8 cellular contexts compared by ENCODE assay signal in the genomic region with DNA sequence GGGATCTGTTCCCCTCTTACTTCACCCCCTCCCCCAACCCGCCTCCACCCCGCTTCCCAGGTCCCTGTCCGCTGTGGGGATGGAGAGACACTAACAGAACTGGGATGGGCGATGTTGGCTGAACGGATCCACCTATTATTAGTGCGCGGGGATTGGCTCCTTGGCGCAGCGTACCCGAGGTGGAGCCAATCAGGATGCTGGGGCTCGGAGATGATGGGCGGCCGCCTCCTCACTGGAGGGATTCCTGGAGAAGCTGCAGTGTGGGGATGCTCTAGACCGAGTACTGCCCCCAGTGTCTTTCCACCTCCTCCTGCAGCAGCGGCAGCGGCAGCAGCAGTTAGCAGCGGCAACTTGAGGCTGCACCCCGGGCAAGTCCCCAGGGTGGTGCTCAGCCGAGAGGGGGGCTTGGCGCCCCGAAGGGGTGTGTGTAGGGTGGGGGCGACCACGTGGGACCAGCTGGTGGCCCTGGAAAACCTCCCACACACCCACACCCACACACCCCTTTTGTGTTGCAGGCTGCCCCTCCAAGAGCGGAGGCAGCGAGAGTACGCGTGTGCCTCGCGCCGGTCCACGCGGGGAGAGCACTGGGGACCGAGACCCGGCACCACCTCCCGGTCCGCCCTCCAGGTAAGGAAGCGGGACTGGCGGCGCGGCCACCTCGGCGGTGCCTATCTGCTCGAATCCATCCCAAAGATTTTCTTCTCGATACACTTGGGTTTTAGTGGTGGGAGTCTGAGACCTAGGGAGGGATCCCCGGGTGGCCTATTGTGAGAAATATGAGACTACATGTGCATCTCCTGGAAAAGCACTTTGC. TPM values are rescaled to one million over a fixed set of nuclear protein-coding genes. Genes with fewer than 3 reads are reported as not detected.
A peak's percentile ranks its signal among the peaks of the same experiment; 100 is the strongest.
DNase-seq lines count a peak whose midpoint lies in the region; ATAC-seq and TF ChIP-seq lines count a peak whose summit lies in the region.

Gene SYT1, plus strand, starts transcription at position 292 of the 814 bp plus-strand sequence.

- no peak; the same call in 1 of the 2 replicates for TF ChIP-seq RAD21 in SK-N-SH (IDR thresholded peaks at IDR 0.05; ENCODE audit: low read length)

- H3K4me3 ChIP-seq in AG04450 (ENCODE audit: low read depth, low read length) (peak within 1 kb of the TSS; percentile 87), SK-N-SH (ENCODE audit: low read depth in 2 of 2, low read length in 1 of 2) (peak within 1 kb of the TSS; percentile 90 to 97), fibroblast of villous mesenchyme (ENCODE audit: low read depth, low read length) (peak within 1 kb of the TSS; percentile 68)

- no peaks in the 10 kb centered on the region for H3K36me3 Mint-ChIP-seq in neural crest cell (ENCODE audit: low read depth)
- H3K36me3 Mint-ChIP-seq in activated T-cell treated with anti-CD3 and anti-CD28 coated beads, Interleukin-2, amount 50 U/mL, for 24 hours (ENCODE audit: low read depth): no peaks in the 10 kb centered on the region

- H3K4me3 Mint-ChIP-seq in neural crest cell: peak within 1 kb of the TSS; percentile 97
- no peak within 1 kb of the TSS for H3K4me3 Mint-ChIP-seq in activated T-cell treated with anti-CD3 and anti-CD28 coated beads, Interleukin-2, amount 50 U/mL, for 24 hours

- DNase-seq in AG04450 (ENCODE audit: low read depth, low spot score) (peak; percentile 65), SK-N-SH (peak; percentile 92), fibroblast of villous mesenchyme (ENCODE audit: low read depth) (peak; percentile 61), neural crest cell (ENCODE audit: low read depth, low spot score) (peak; percentile 72)
- no peak for DNase-seq in activated T-cell treated with anti-CD3 and anti-CD28 coated beads, Interleukin-2, amount 50 U/mL, for 24 hours

- H3K9me3 ChIP-seq in AG04450 (ENCODE audit: control insufficient read depth, insufficient read depth, low read length) (no peaks in the 10 kb centered on the region; the same call in 1 of the 2 replicates), KOPT-K1 (ENCODE audit: insufficient read depth, low read length, poor library complexity, severe bottlenecking) (no peaks in the 10 kb centered on the region), SK-N-SH (no peaks in the 10 kb centered on the region)

- TF ChIP-seq CTCF in AG04450 (IDR thresholded peaks at IDR 0.05; ENCODE audit: low read depth, low read length): no peak
- 0 out of 2 replicates have a peak, but pooled peaks have one; percentile 15 for TF ChIP-seq CTCF in SK-N-SH (IDR thresholded peaks at IDR 0.05)
- TF ChIP-seq CTCF in fibroblast of villous mesenchyme (IDR thresholded peaks at IDR 0.05; ENCODE audit: insufficient read depth, low read depth, low read length): no peak
- no peak for TF ChIP-seq CTCF in neural crest cell (conservative IDR thresholded peaks at IDR 0.05)

- H3K27me3 ChIP-seq in AG04450 (ENCODE audit: control insufficient read depth, insufficient read depth, low read length) (no peaks in the 10 kb centered on the region), SK-N-SH (ENCODE audit: insufficient read depth) (no peaks in the 10 kb centered on the region)

- H3K4me1 Mint-ChIP-seq in neural crest cell: peaks cover 32% of the 10 kb centered on the region
- H3K4me1 Mint-ChIP-seq in activated T-cell treated with anti-CD3 and anti-CD28 coated beads, Interleukin-2, amount 50 U/mL, for 24 hours (ENCODE audit: low read depth): peaks cover 5% of the 10 kb centered on the region

- POLR2A ChIA-PET in AG04450 (lab: Yijun Ruan, JAX) (interaction anchor here (0.7 to 1.6 kb wide), 2 partner anchors 64 to 708 kb away, joined by 3 to 4 read pairs; no protein-coding TSS in a partner anchor), SK-N-SH (lab: Yijun Ruan, JAX) (interaction anchor here (0.6 to 2.2 kb wide), 10 partner anchors 10 to 482 kb away, joined by 3 to 8 read pairs (median 4); no protein-coding TSS in a partner anchor)

- H3K9me3 Mint-ChIP-seq in neural crest cell: no peaks in the 10 kb centered on the region
- no peaks in the 10 kb centered on the region for H3K9me3 Mint-ChIP-seq in activated T-cell treated with anti-CD3 and anti-CD28 coated beads, Interleukin-2, amount 50 U/mL, for 24 hours

- CTCF ChIA-PET in AG04450 (lab: Charles Lee) (interaction anchor here (0.6 to 2.1 kb wide), 5 partner anchors 11 to 508 kb away, joined by 3 to 5 read pairs (median 3); no protein-coding TSS in a partner anchor), SK-N-SH (lab: Yijun Ruan, JAX) (interaction anchor here (0.9 to 1.7 kb wide), 2 partner anchors 394 to 472 kb away, joined by 4 to 5 read pairs; no protein-coding TSS in a partner anchor)

- peaks cover 51% of the 10 kb centered on the region for H3K27me3 Mint-ChIP-seq in neural crest cell (ENCODE audit: low read depth)
- H3K27me3 Mint-ChIP-seq in activated T-cell treated with anti-CD3 and anti-CD28 coated beads, Interleukin-2, amount 50 U/mL, for 24 hours: peaks cover 26% of the 10 kb centered on the region

- peaks cover 46% of the 10 kb centered on the region for H3K79me2 ChIP-seq in SK-N-SH (ENCODE audit: insufficient read depth)

- H3K27ac Mint-ChIP-seq in neural crest cell (ENCODE audit: unreplicated experiment): peak within 1 kb of the TSS; percentile 80
- H3K27ac Mint-ChIP-seq in activated T-cell treated with anti-CD3 and anti-CD28 coated beads, Interleukin-2, amount 50 U/mL, for 24 hours: no peak within 1 kb of the TSS

- H3F3A ChIP-seq in SK-N-SH (replicated peaks; ENCODE audit: insufficient read depth): peaks cover 17% of the 10 kb centered on the region

- WGBS in SK-N-SH (ENCODE audit: low lambda C conversion rate): under 1% methylated on average over 34 of the region's 45 CpGs

- H3K9me2 ChIP-seq in SK-N-SH: no peaks in the 10 kb centered on the region; the same call in 1 of the 2 replicates

- ATAC-seq in GM19351 (IDR thresholded peaks at IDR 0.05; ENCODE audit: unreplicated experiment): peak; percentile 33
- no peak for ATAC-seq in HG02884 (IDR thresholded peaks at IDR 0.05; ENCODE audit: unreplicated experiment)

- H3K27ac ChIP-seq in AG04450 (ENCODE audit: low read depth, low read length) (peak within 1 kb of the TSS; percentile 52), KOPT-K1 (ENCODE audit: low read depth, low read length, poor library complexity, severe bottlenecking) (peak within 1 kb of the TSS; percentile 68), SK-N-SH (ENCODE audit: low read depth in 2 of 2, low read length in 1 of 2) (peak within 1 kb of the TSS; percentile 87 to 95)

- peak within 1 kb of the TSS; percentile 77 for H3K9ac ChIP-seq in SK-N-SH

- peak within 1 kb of the TSS; percentile 95 for H2AFZ ChIP-seq in SK-N-SH (ENCODE audit: low read depth)

- no peaks in the 10 kb centered on the region for H3K36me3 ChIP-seq in KOPT-K1 (ENCODE audit: insufficient read depth, low read length)
- H3K36me3 ChIP-seq in SK-N-SH (replicated peaks in 1 of 2; ENCODE audit: control insufficient read depth in 1 of 2, insufficient read depth in 2 of 2, low read length in 1 of 2): peaks cover 0 to 22% of the 10 kb centered on the region in 2 experiments

- TF ChIP-seq EP300 in SK-N-SH (IDR thresholded peaks at IDR 0.05; ENCODE audit: borderline replicate concordance in 1 of 2, low read depth in 1 of 2, low read length in 1 of 2): no peak

- peaks cover 5 to 15% of the 10 kb centered on the region in 2 experiments; a peak in 2 of 4 replicates for H3K4me1 ChIP-seq in SK-N-SH (ENCODE audit: control insufficient read depth in 1 of 2, insufficient read depth in 2 of 2, low read depth in 1 of 2, low read length in 1 of 2)

- H3K4me2 ChIP-seq in SK-N-SH: peak within 1 kb of the TSS; percentile 79

- no peaks in the 10 kb centered on the region; the same call in 1 of the 2 replicates for H4K20me1 ChIP-seq in SK-N-SH (ENCODE audit: insufficient read depth)

TF ChIP-seq in SK-N-SH, 30 proteins besides CTCF, POLR2A, EP300 and RAD21 (continues in another document):
- TF ChIP-seq PBX3 (IDR thresholded peaks at IDR 0.05) (peak; percentile 70), RFX5 (IDR thresholded peaks at IDR 0.05; ENCODE audit: low read length) (peak; percentile 88), TAF1 (IDR thresholded peaks at IDR 0.05; ENCODE audit: borderline replicate concordance, low read depth, low read length) (peak; percentile 99), POLR2AphosphoS5 (IDR thresholded peaks at IDR 0.05; ENCODE audit: low read depth, low read length) (peak; percentile 97), EZH2phosphoT487 (IDR thresholded peaks at IDR 0.05; ENCODE audit: borderline replicate concordance, low read depth) (no peak), MAX (IDR thresholded peaks at IDR 0.05; ENCODE audit: low read depth) (peak; percentile 8; the same call in 1 of the 2 replicates), CHD2 (IDR thresholded peaks at IDR 0.05; ENCODE audit: low read length, partially characterized antibody) (peak; percentile 84), JUND (IDR thresholded peaks at IDR 0.05) (no peak)
- TF ChIP-seq, protein P1, sequence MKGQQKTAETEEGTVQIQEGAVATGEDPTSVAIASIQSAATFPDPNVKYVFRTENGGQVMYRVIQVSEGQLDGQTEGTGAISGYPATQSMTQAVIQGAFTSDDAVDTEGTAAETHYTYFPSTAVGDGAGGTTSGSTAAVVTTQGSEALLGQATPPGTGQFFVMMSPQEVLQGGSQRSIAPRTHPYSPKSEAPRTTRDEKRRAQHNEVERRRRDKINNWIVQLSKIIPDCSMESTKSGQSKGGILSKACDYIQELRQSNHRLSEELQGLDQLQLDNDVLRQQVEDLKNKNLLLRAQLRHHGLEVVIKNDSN (IDR thresholded peaks at IDR 0.05; ENCODE audit: borderline replicate concordance, low read depth): no peak

RNA-seq across cellular contexts. Expression of gene SYT1, which starts in this region (rescaled TPM):
- 5.0 and 6.8 TPM in 2 replicates for polyA plus RNA-seq in AG04450 (2011; rRNA removed)
- polyA minus RNA-seq in AG04450 (2011; rRNA and poly(A)+ RNA removed): 4.3 and 8.8 TPM in 2 replicates
- polyA plus RNA-seq in SK-N-SH (2012; rRNA removed): 12.7 and 17.0 TPM in 2 replicates
- 19.5 and 23.3 TPM in 2 replicates for polyA plus RNA-seq in SK-N-SH (2012; cell fraction: cytosol; rRNA removed)
- 6.7 and 11.9 TPM in 2 replicates for polyA plus RNA-seq in SK-N-SH (2012; cell fraction: nucleus; rRNA removed)
- 2.3 and 3.9 TPM in 2 replicates for total RNA-seq in fibroblast of villous mesenchyme
- 17.4 and 19.5 TPM in 2 replicates for total RNA-seq in neural crest cell
